Comparison of ENCODE assay signal across 24 cellular contexts in the genomic region with DNA sequence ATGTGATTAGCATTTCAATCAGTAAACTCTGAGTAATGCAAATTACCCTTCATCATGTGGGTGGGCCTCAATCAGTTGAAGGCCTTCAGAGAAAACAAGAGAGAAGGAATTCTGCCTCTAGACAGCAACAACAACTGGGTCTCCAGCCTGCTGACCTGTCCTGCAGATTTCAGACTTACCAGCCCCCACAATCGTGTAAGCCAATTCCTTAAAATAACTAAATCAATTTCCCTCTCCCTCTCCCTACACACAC.
"Had no signal": no experiment of that assay in that cellular context is flagged by ENCODE, and none has a peak within 500 bp of the region (broad histone marks: within the 10 kb centered on the region; RNA-seq: fewer than 3 reads in every experiment).

No MANE protein-coding gene starts in this region.

- H3K27ac ChIP-seq: ascending aorta, breast epithelium, gastrocnemius medialis, left ventricle myocardium inferior, ovary, psoas muscle, right lobe of liver, thoracic aorta, upper lobe of left lung had no signal

- H3K27ac Mint-ChIP-seq: WTC11 had no signal

- H3K9me3 Mint-ChIP-seq: activated CD4-positive, alpha-beta memory T cell treated with anti-CD3 and anti-CD28 coated beads for 36 hours; T-helper 1 cell treated with Interleukin-12 subunit alpha and Interleukin-12 subunit beta and Interleukin-4 antibody, amounts not matched to agents 30 μg/mL and 1 μg/mL, for 36 hours; WTC11 had no signal

- H3K27me3 Mint-ChIP-seq: activated CD4-positive, alpha-beta memory T cell treated with anti-CD3 and anti-CD28 coated beads for 36 hours had no signal

- DNase-seq: activated CD4-positive, alpha-beta memory T cell treated with anti-CD3 and anti-CD28 coated beads for 36 hours; activated CD4-positive, alpha-beta T cell treated with anti-CD3 and anti-CD28 coated beads for 4 hours; activated effector memory CD4-positive, alpha-beta T cell treated with Interleukin-2 at 50 U/mL for 16 hours; activated T-cell treated with anti-CD3 and anti-CD28 coated beads for 4 hours; cerebellar nuclear complex; cortex of kidney; effector CD4-positive, alpha-beta T cell; gastrocnemius medialis; heart left ventricle; left ventricle myocardium inferior; mammary epithelial cell; ovary; psoas muscle; right lobe of liver; small intestine; stimulated activated CD4-positive, alpha-beta T cell treated with anti-CD3 and anti-CD28 coated beads, Interleukin-15, amount 100 ng/mL, for 24 hours; stimulated activated CD4-positive, alpha-beta T cell treated with anti-CD3 and anti-CD28 coated beads, Interleukin-2, amount 100 ng/mL, for 48 hours; upper lobe of left lung had no signal

- H3K4me3 Mint-ChIP-seq: activated CD4-positive, alpha-beta memory T cell treated with anti-CD3 and anti-CD28 coated beads for 36 hours; T-helper 1 cell treated with Interleukin-12 subunit alpha and Interleukin-12 subunit beta and Interleukin-4 antibody, amounts not matched to agents 30 μg/mL and 1 μg/mL, for 36 hours; WTC11 had no signal

- ATAC-seq: esophagus mucosa, gastrocnemius medialis, WTC11 had no signal
